In genomic region chr7:30463400-30464145, GRCh38 we compare ENCODE assay signal across 16 cellular contexts. TPM values are rescaled to one million over a fixed set of nuclear protein-coding genes. Genes with fewer than 3 reads are reported as not detected.
A peak's percentile ranks its signal among the peaks of the same experiment; 100 is the strongest.
DNase-seq lines count a peak whose midpoint lies in the region; ATAC-seq and TF ChIP-seq lines count a peak whose summit lies in the region.
"Had no signal": no experiment of that assay in that cellular context is flagged by ENCODE, and none has a peak within 500 bp of the region (broad histone marks: within the 10 kb centered on the region; RNA-seq: fewer than 3 reads in every experiment).

No MANE protein-coding gene starts in this region.

- H3K4me1 ChIP-seq in stomach = peaks cover 9 to 96% (median 36%) of the 10 kb centered on the region in 4 donors
- H3K4me1 ChIP-seq in neural progenitor cell = peaks cover under 1% of the 10 kb centered on the region

- H3K9ac ChIP-seq in neural progenitor cell = no peak overlapping the region

- POLR2A ChIA-PET in activated CD4-positive, alpha-beta T cell treated with anti-CD3 and anti-CD28 coated beads, Interleukin-2, amount 10 ng/mL, durations not matched to agents 7 days and 5 days (lab: Charles Lee) = no interaction called here
- POLR2A ChIA-PET in RWPE1 (lab: Yijun Ruan, JAX; ENCODE audit: low non-redundant PET) = no interaction called here

- H3K4me2 ChIP-seq in neural progenitor cell = no peak overlapping the region

- H3K36me3 ChIP-seq in stomach = no peaks in the 10 kb centered on the region
- H3K36me3 ChIP-seq in neural progenitor cell = no peaks in the 10 kb centered on the region
- H3K36me3 ChIP-seq: right lobe of liver had no signal

- peak; percentile 49 for ATAC-seq in HG02623 (IDR thresholded peaks at IDR 0.05; ENCODE audit: unreplicated experiment)

- H3K27me3 ChIP-seq in stomach = no peaks in the 10 kb centered on the region
- no peaks in the 10 kb centered on the region for H3K27me3 ChIP-seq in neural progenitor cell
- H3K27me3 ChIP-seq: right lobe of liver had no signal

- CTCF ChIA-PET in activated CD4-positive, alpha-beta T cell treated with anti-CD3 and anti-CD28 coated beads, Interleukin-2, amount 10 ng/mL, durations not matched to agents 7 days and 5 days (lab: Charles Lee) = no interaction called here
- CTCF ChIA-PET in RWPE1 (lab: Yijun Ruan, JAX) = interaction anchor here (0.6 to 0.7 kb wide), 2 partner anchors 9 to 599 kb away, joined by 3 read pairs; no protein-coding TSS in a partner anchor

- H3K36me3 Mint-ChIP-seq in activated CD4-positive, alpha-beta T cell treated with anti-CD3 and anti-CD28 coated beads, Interleukin-2, amount 10 ng/mL, durations not matched to agents 7 days and 5 days (ENCODE audit: low read depth) = peaks cover 12% of the 10 kb centered on the region
- no peaks in the 10 kb centered on the region for H3K36me3 Mint-ChIP-seq in neural progenitor cell

- H4K20me1 ChIP-seq in neural progenitor cell (ENCODE audit: low read depth) = no peaks in the 10 kb centered on the region

- WGBS in stomach, 5 donors = 81 to 88% (median 86%) methylated on average over 6 of the region's 6 CpGs

- H3K9me3 ChIP-seq in stomach = no peaks in the 10 kb centered on the region
- H3K9me3 ChIP-seq in neural progenitor cell (ENCODE audit: low read depth) = no peaks in the 10 kb centered on the region
- H3K9me3 ChIP-seq: right lobe of liver had no signal

- no peaks in the 10 kb centered on the region for H3K9me3 Mint-ChIP-seq in activated CD4-positive, alpha-beta T cell treated with anti-CD3 and anti-CD28 coated beads, Interleukin-2, amount 10 ng/mL, durations not matched to agents 7 days and 5 days
- no peaks in the 10 kb centered on the region for H3K9me3 Mint-ChIP-seq in neural progenitor cell

- peak overlapping the region; percentile 9 for H3K27ac Mint-ChIP-seq in activated CD4-positive, alpha-beta T cell treated with anti-CD3 and anti-CD28 coated beads, Interleukin-2, amount 10 ng/mL, durations not matched to agents 7 days and 5 days
- H3K27ac Mint-ChIP-seq in neural progenitor cell = no peak overlapping the region

- TF ChIP-seq CTCF in RWPE1 (conservative IDR thresholded peaks at IDR 0.05; ENCODE audit: low read depth) (no peak), stomach (IDR thresholded peaks at IDR 0.05) (no peak), neural progenitor cell (IDR thresholded peaks at IDR 0.05) (no peak)

- no peak for TF ChIP-seq EP300 in stomach (IDR thresholded peaks at IDR 0.05)

- no peak for TF ChIP-seq POLR2A in stomach (IDR thresholded peaks at IDR 0.05)

- intact Hi-C loops in stomach (cut with DNase I; ENCODE audit: low total_unique reads) = no loop called here

- H3K4me3 ChIP-seq in stomach (no peak overlapping the region), neural progenitor cell (no peak overlapping the region)
- H3K4me3 ChIP-seq: lung, right lobe of liver had no signal

- no peaks in the 10 kb centered on the region for H3F3A ChIP-seq in neural progenitor cell (ENCODE audit: low read depth)

- H3K4me3 Mint-ChIP-seq in activated CD4-positive, alpha-beta T cell treated with anti-CD3 and anti-CD28 coated beads, Interleukin-2, amount 10 ng/mL, durations not matched to agents 7 days and 5 days = no peak overlapping the region
- no peak overlapping the region for H3K4me3 Mint-ChIP-seq in neural progenitor cell

- H3K79me2 ChIP-seq in neural progenitor cell (ENCODE audit: low read depth) = no peaks in the 10 kb centered on the region

- no peaks in the 10 kb centered on the region for H3K27me3 Mint-ChIP-seq in activated CD4-positive, alpha-beta T cell treated with anti-CD3 and anti-CD28 coated beads, Interleukin-2, amount 10 ng/mL, durations not matched to agents 7 days and 5 days
- no peaks in the 10 kb centered on the region for H3K27me3 Mint-ChIP-seq in neural progenitor cell (ENCODE audit: insufficient read depth, low read depth)

- H3K4me1 Mint-ChIP-seq in activated CD4-positive, alpha-beta T cell treated with anti-CD3 and anti-CD28 coated beads, Interleukin-2, amount 10 ng/mL, durations not matched to agents 7 days and 5 days = peaks cover 34% of the 10 kb centered on the region
- peaks cover 10% of the 10 kb centered on the region for H3K4me1 Mint-ChIP-seq in neural progenitor cell

- H3K27ac ChIP-seq in RWPE1 (0 out of 2 replicates have a peak overlapping the region, but pooled peaks have one; percentile 25), stomach (peak overlapping the region in 3 of 5 donors; percentile 80 to 91 (median 87)), neural progenitor cell (no peak overlapping the region)
- H3K27ac ChIP-seq: 22Rv1, right lobe of liver had no signal

- H2AFZ ChIP-seq in neural progenitor cell (replicated peaks) = no peak overlapping the region

- no peak for DNase-seq in activated CD4-positive, alpha-beta T cell treated with anti-CD3 and anti-CD28 coated beads, Interleukin-2, amount 10 ng/mL, durations not matched to agents 7 days and 5 days
- DNase-seq in activated CD4-positive, alpha-beta T cell treated with anti-CD3 and anti-CD28 coated beads, Interleukin-2, amount 50 U/mL, for 4 hours = no peak
- no peak for DNase-seq in RWPE1 (ENCODE audit: low spot score)
- no peak for DNase-seq in stomach
- no peak for DNase-seq in NCI-H524 (lab: John Stamatoyannopoulos, UW)
- no peak for DNase-seq in NCI-H146 (lab: John Stamatoyannopoulos, UW)
- no peak for DNase-seq in neural progenitor cell (ENCODE audit: low spot score)
- DNase-seq: H7; IMR-90; NCI-H526 treated with DMSO at 0.1 percent for 48 hours; right lobe of liver; stimulated activated CD8-positive, alpha-beta memory T cell treated with anti-CD3 and anti-CD28 coated beads, Interleukin-4, amount 100 ng/mL, for 48 hours; T-helper 2 cell had no signal

RNA-seq across cellular contexts. Expression of gene NOD1, which starts 15.0 kb away (rescaled TPM):
- total RNA-seq in activated CD4-positive, alpha-beta T cell treated with anti-CD3 and anti-CD28 coated beads, Interleukin-2, amount 10 ng/mL, durations not matched to agents 7 days and 5 days = 10 to 100 TPM; 17.0 to 21.1 TPM
- total RNA-seq in stomach (10 to 100 TPM in 2 of 5 donors, 1 to 10 TPM in 3; 2.3 to 18.3 (median 7.0) TPM), neural progenitor cell (ENCODE audit: low replicate concordance) (5.0 and 7.4 TPM in 2 replicates)
- 1 to 10 TPM; 4.2 to 6.0 (median 4.7) TPM for polyA plus RNA-seq in stomach

RNA-seq across cellular contexts. Expression of gene GGCT, which starts 41.1 kb away (rescaled TPM):
- total RNA-seq in activated CD4-positive, alpha-beta T cell treated with anti-CD3 and anti-CD28 coated beads, Interleukin-2, amount 10 ng/mL, durations not matched to agents 7 days and 5 days = 10 to 100 TPM; 39.9 to 42.6 TPM
- 10 to 100 TPM in 2 of 5 donors, 1 to 10 TPM in 2, not detected in 1; 2.9 to 25.7 (median 11.8) TPM for total RNA-seq in stomach
- polyA plus RNA-seq in stomach = 10 to 100 TPM; 49.2 to 56.5 (median 53.6) TPM
- total RNA-seq in neural progenitor cell (ENCODE audit: low replicate concordance) = 97.1 and 160 TPM in 2 replicates
